ENCODE assay signal across 26 cellular contexts in the genomic region with DNA sequence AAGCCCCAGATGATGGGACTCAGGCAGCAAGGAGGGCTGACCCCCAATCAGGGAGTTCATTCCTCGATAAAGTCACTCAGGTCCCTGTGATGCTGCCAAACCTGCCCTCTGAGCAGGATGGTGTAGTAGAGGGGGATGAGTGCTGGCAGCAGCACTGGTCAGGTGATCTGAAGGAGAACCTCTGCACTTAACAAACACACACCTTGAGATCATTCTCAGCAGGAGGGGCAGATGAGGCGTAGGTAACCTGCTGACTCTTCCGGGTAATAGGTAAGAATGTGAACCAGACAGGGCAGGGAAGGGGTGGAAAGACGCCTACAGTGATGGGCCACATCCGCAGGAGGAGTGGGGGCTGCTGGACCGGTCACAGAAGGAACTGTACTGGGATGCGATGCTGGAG.
"Had no signal": no experiment of that assay in that cellular context is flagged by ENCODE, and none has a peak within 500 bp of the region (broad histone marks: within the 10 kb centered on the region; RNA-seq: fewer than 3 reads in every experiment).

No MANE protein-coding gene starts in this region.

- ATAC-seq: activated CD4-positive, alpha-beta T cell treated with anti-CD3 and anti-CD28 coated beads for 36 hours; gastrocnemius medialis; left lung; naive thymus-derived CD4-positive, alpha-beta T cell had no signal

- H3K27ac Mint-ChIP-seq: activated B cell treated with CpG ODN at 0.5 μM for 24 hours; activated CD4-positive, alpha-beta memory T cell treated with anti-CD3 and anti-CD28 coated beads for 36 hours; activated CD4-positive, alpha-beta T cell treated with anti-CD3 and anti-CD28 coated beads for 36 hours; type B pancreatic cell had no signal

- H3K4me3 ChIP-seq: colonic mucosa, dorsolateral prefrontal cortex, esophagus muscularis mucosa, gastrocnemius medialis, left lung, lung, ovary, prostate gland, spleen, thoracic aorta had no signal

- H3K27ac ChIP-seq: brain microvascular endothelial cell, colonic mucosa, gastrocnemius medialis, left lung, ovary, prostate gland, spleen, thoracic aorta had no signal

- H3K9me3 Mint-ChIP-seq: activated B cell treated with CpG ODN at 0.5 μM for 24 hours; activated CD4-positive, alpha-beta memory T cell treated with anti-CD3 and anti-CD28 coated beads for 36 hours; central memory CD8-positive, alpha-beta T cell; naive thymus-derived CD4-positive, alpha-beta T cell; type B pancreatic cell had no signal

- H3K9me3 ChIP-seq: colonic mucosa, esophagus muscularis mucosa, gastrocnemius medialis, left lung, ovary, prostate gland, spleen, thoracic aorta had no signal

- H3K36me3 ChIP-seq: brain microvascular endothelial cell, colonic mucosa, ovary, prostate gland had no signal

- H3K4me3 Mint-ChIP-seq: activated B cell treated with CpG ODN at 0.5 μM for 24 hours; activated CD4-positive, alpha-beta memory T cell treated with anti-CD3 and anti-CD28 coated beads for 36 hours; activated CD4-positive, alpha-beta T cell treated with anti-CD3 and anti-CD28 coated beads for 36 hours; central memory CD8-positive, alpha-beta T cell; type B pancreatic cell had no signal

- H3K27me3 ChIP-seq: brain microvascular endothelial cell, colonic mucosa, dorsolateral prefrontal cortex, esophagus muscularis mucosa, gastrocnemius medialis, left lung, ovary, spleen had no signal

- H3K36me3 Mint-ChIP-seq: type B pancreatic cell had no signal

- H3K27me3 Mint-ChIP-seq: activated B cell treated with CpG ODN at 0.5 μM for 24 hours; activated CD4-positive, alpha-beta memory T cell treated with anti-CD3 and anti-CD28 coated beads for 36 hours; activated CD4-positive, alpha-beta T cell treated with anti-CD3 and anti-CD28 coated beads for 36 hours; central memory CD8-positive, alpha-beta T cell; naive thymus-derived CD4-positive, alpha-beta T cell; type B pancreatic cell had no signal

- DNase-seq: activated B cell treated with CpG ODN at 0.5 μM for 24 hours; activated CD4-positive, alpha-beta memory T cell treated with anti-CD3 and anti-CD28 coated beads for 36 hours; activated CD4-positive, alpha-beta T cell treated with anti-CD3 and anti-CD28 coated beads for 36 hours; activated naive CD4-positive, alpha-beta T cell treated with Interleukin-2 at 50 U/mL for 16 hours; activated T-cell treated with anti-CD3 and anti-CD28 coated beads, Interleukin-2, amount 50 U/mL, for 1 hour; anterior cingulate cortex; brain microvascular endothelial cell; colonic mucosa; dorsolateral prefrontal cortex; gastrocnemius medialis; hippocampal formation; kidney glomerular epithelial cell; naive thymus-derived CD4-positive, alpha-beta T cell; ovary; spleen; stimulated activated CD4-positive, alpha-beta T cell treated with anti-CD3 and anti-CD28 coated beads, Interleukin-4, amount 100 ng/mL, for 1 hour; stimulated activated naive CD4-positive, alpha-beta T cell treated with Interleukin-2 at 50 U/mL for 16 hours; T-helper 1 cell; T-helper 9 cell had no signal
